Comparison of ENCODE assay signal across 7 cellular contexts in the genomic region with DNA sequence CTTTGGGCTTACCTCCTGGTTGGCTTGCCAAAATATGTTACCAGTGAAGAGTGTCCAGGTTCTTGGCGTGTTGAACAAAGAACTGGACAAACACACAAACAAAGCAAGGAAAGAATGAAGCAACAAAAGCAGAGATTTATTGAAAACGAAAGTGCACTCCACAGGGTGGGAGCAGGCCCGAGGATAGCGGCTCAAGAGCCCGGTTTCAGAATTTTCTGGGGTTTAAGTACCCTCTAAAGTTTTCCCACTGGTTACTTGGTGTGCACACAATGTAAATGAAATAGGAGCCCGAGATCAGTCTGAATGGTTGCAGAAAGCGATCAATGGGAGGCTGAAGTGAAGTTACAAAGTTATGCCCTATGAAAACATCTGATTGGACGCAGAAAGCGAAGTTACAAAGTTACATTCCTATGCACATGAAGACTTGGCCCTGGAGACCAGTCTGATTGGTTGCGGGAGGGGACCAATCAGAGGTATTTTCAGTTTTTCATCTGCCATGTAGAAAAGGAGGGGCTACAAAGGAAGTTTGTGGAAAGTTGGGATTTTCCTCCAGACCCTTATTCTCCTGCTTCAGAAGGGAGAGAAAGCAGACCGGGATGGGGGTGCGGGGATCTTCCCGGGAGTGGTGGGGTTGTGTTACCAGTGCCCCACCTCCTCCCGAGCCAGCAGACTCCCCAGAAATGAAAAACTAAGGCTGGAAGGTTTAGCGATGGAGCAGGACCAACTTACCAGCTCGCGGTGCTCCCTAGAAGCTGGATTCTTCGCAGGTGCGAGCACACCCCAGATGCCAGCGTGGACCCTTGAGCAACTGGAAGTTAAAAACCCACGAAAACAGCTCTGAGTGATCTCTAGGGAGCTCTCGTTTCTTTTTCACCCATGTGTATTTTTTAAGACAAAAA. TPM values are rescaled to one million over a fixed set of nuclear protein-coding genes. Genes with fewer than 3 reads are reported as not detected.
DNase-seq lines count a peak whose midpoint lies in the region; ATAC-seq and FAIRE-seq lines count a peak whose summit lies in the region.

SLFN12 (minus strand) TSS at position 325 of the 899 bp plus-strand sequence. CDS start 9,472 bp downstream, outside the sequence.

- H3K4me1 ChIP-seq in iPS-20b (ENCODE audit: insufficient read depth, low read length) (peaks cover 48% of the 10 kb centered on the region; the same call in 1 of the 2 replicates), small intestine (ENCODE audit: control insufficient read depth in 2 of 2, insufficient read depth in 1 of 2, low read depth in 1 of 2, low read length in 1 of 2) (peaks cover 0 to 2% of the 10 kb centered on the region in 2 donors)

- H3K9me3 ChIP-seq in iPS-20b (ENCODE audit: insufficient read depth, low read depth, low read length) (no peaks in the 10 kb centered on the region; the same call in 1 of the 2 replicates), small intestine (ENCODE audit: control insufficient read depth, low read depth) (no peaks in the 10 kb centered on the region)

- peak within 1 kb of the TSS; percentile 91; the same call in 1 of the 2 replicates for H3K9ac ChIP-seq in iPS-20b (ENCODE audit: low read depth, low read length)

- no peak for FAIRE-seq in small intestine (lab: Jason Lieb, UNC)

- H3K27me3 ChIP-seq in iPS-20b (ENCODE audit: insufficient read depth, low read length) (peaks cover 26% of the 10 kb centered on the region; the same call in 1 of the 2 replicates), small intestine (ENCODE audit: control insufficient read depth in 2 of 2, insufficient read depth in 2 of 2, low read length in 2 of 2) (no peaks in the 10 kb centered on the region)

- peak in 4 of 5 experiments; percentile 15 to 86 (median 54) for DNase-seq in T-helper 2 cell
- DNase-seq in brain pericyte (ENCODE audit: low read depth, low spot score) = peak; percentile 84
- DNase-seq in small intestine = peak; percentile 90
- no peak for DNase-seq in NCI-H446 (lab: John Stamatoyannopoulos, UW)

- 17 to 33% (median 19%) methylated on average over 22 of the region's 22 CpGs for WGBS in small intestine, 3 donors

- H3K27ac ChIP-seq in iPS-20b (ENCODE audit: low read length) (peak within 1 kb of the TSS; percentile 68), small intestine (ENCODE audit: low read depth in 1 of 2, low read length in 1 of 2) (peak within 1 kb of the TSS; percentile 47 to 69)

- H3K36me3 ChIP-seq in iPS-20b (ENCODE audit: insufficient read depth, low read depth, low read length) = no peaks in the 10 kb centered on the region
- H3K36me3 ChIP-seq in small intestine (ENCODE audit: control insufficient read depth in 2 of 2, insufficient read depth in 2 of 2, low read length in 2 of 2) = no peaks in the 10 kb centered on the region

- peak within 1 kb of the TSS; percentile 79 for H3K4me3 ChIP-seq in iPS-20b (ENCODE audit: low read length)
- H3K4me3 ChIP-seq in small intestine (ENCODE audit: low read depth in 1 of 2, low read length in 2 of 2) = peak within 1 kb of the TSS; percentile 4 to 50

- ATAC-seq in GM18909 (IDR thresholded peaks at IDR 0.05; ENCODE audit: poor library complexity, unreplicated experiment) (peak; percentile 78), HG03064 (IDR thresholded peaks at IDR 0.05; ENCODE audit: low read depth, unreplicated experiment) (peak; percentile 71)

RNA-seq across cellular contexts. Expression of gene SLFN12, which starts in this region (rescaled TPM):
- polyA plus RNA-seq in small intestine = 1 to 10 TPM in 2 of 3 donors, under 1 TPM in 1; 0.76 to 1.8 (median 1.6) TPM

Comparison
In these comparisons a context has a peak if more than half of its experiments do, and no peak if none do; other contexts are left out.
1. DNase-seq: peak in T-helper 2 cell (4 of 5), brain pericyte (single experiment) and small intestine (single experiment); none in NCI-H446 (0 of 2).